9 cellular contexts compared by ENCODE assay signal in genomic region chr9:129038109-129038852, GRCh38. TPM values are rescaled to one million over a fixed set of nuclear protein-coding genes. Genes with fewer than 3 reads are reported as not detected.
DNase-seq lines count a peak whose midpoint lies in the region; ATAC-seq, FAIRE-seq and TF ChIP-seq lines count a peak whose summit lies in the region.
"Had no signal": no experiment of that assay in that cellular context is flagged by ENCODE, and none has a peak within 500 bp of the region (broad histone marks: within the 10 kb centered on the region; RNA-seq: fewer than 3 reads in every experiment).

No MANE protein-coding gene starts in this region.

- peak overlapping the region; percentile 67 to 94 for H3K9ac ChIP-seq in K562 (ENCODE audit: insufficient read depth in 1 of 2, low read depth in 2 of 2, low read length in 2 of 2)
- H3K9ac ChIP-seq in HepG2 (ENCODE audit: insufficient read depth, low read depth, low read length), result peak overlapping the region; percentile 67; the same call in 1 of the 2 replicates

- no peak for DNase-seq in activated CD4-positive, alpha-beta T cell treated with anti-CD3 and anti-CD28 coated beads, Interleukin-2, amount 10 ng/mL, durations not matched to agents 24 days and 14 days
- no peak for DNase-seq in activated CD4-positive, alpha-beta T cell treated with anti-CD3 and anti-CD28 coated beads for 4 hours
- peak in 3 of 4 experiments; percentile 17 to 48 (median 40) for DNase-seq in K562 (ENCODE audit: extremely low read depth in 1 of 4, low spot score in 3 of 4)
- peak; percentile 62 for DNase-seq in HepG2 (ENCODE audit: low spot score)
- peak; percentile 54 for DNase-seq in testis
- DNase-seq in GM19238 (ENCODE audit: insufficient read length, low spot score), result no peak
- DNase-seq in NCI-H187 treated with DMSO at 0.1 percent for 48 hours (lab: John Stamatoyannopoulos, UW), result no peak
- DNase-seq in stimulated activated CD4-positive, alpha-beta T cell treated with anti-CD3 and anti-CD28 coated beads, Interleukin-15, amount 100 ng/mL, for 24 hours, result no peak
- DNase-seq: activated naive CD4-positive, alpha-beta T cell treated with anti-CD3 and anti-CD28 coated beads, Interleukin-2, amount 50 U/mL, for 16 hours had no signal

- H3K4me3 Mint-ChIP-seq in activated CD4-positive, alpha-beta T cell treated with anti-CD3 and anti-CD28 coated beads, Interleukin-2, amount 10 ng/mL, durations not matched to agents 24 days and 14 days, result peak overlapping the region; percentile 98

- H3K4me3 ChIP-seq in K562, result peak overlapping the region; percentile 73
- H3K4me3 ChIP-seq in HepG2 (replicated peaks in 1 of 3; ENCODE audit: insufficient read depth in 1 of 3, low read depth in 2 of 3, low read length in 3 of 3), result peak overlapping the region; percentile 37 to 97 (median 73)
- no peak overlapping the region for H3K4me3 ChIP-seq in testis

- H3K4me1 ChIP-seq in K562 (replicated peaks in 1 of 2; ENCODE audit: control insufficient read depth in 2 of 2, insufficient read depth in 2 of 2, low read length in 2 of 2) (peaks cover 35 to 58% of the 10 kb centered on the region in 2 experiments), HepG2 (ENCODE audit: insufficient read depth, low read length) (peaks cover 27% of the 10 kb centered on the region), testis (peaks cover 16% of the 10 kb centered on the region)

- peaks cover 4% of the 10 kb centered on the region for H3K9me1 ChIP-seq in K562 (ENCODE audit: control insufficient read depth, insufficient read depth, low read length)

- peaks cover 2% of the 10 kb centered on the region for H3K27me3 Mint-ChIP-seq in activated CD4-positive, alpha-beta T cell treated with anti-CD3 and anti-CD28 coated beads, Interleukin-2, amount 10 ng/mL, durations not matched to agents 24 days and 14 days

- TF ChIP-seq CTCF in K562 (IDR thresholded peaks at IDR 0.05 in 2 of 3, conservative IDR thresholded peaks at IDR 0.05 in 1 of 3; ENCODE audit: insufficient read depth in 2 of 3, low read depth in 1 of 3, low read length in 3 of 3) (no peak), HepG2 (CRISPR knock-in tag; IDR thresholded peaks at IDR 0.05) (no peak), testis (IDR thresholded peaks at IDR 0.05) (no peak)

- H3K27me3 ChIP-seq in K562 (ENCODE audit: control insufficient read depth in 2 of 2, insufficient read depth in 2 of 2, low read length in 2 of 2) (no peaks in the 10 kb centered on the region), HepG2 (ENCODE audit: control insufficient read depth in 1 of 2, insufficient read depth in 2 of 2, low read length in 2 of 2) (no peaks in the 10 kb centered on the region; a peak in 1 of 5 replicates), testis (no peaks in the 10 kb centered on the region)

- no peaks in the 10 kb centered on the region for H3K9me3 Mint-ChIP-seq in activated CD4-positive, alpha-beta T cell treated with anti-CD3 and anti-CD28 coated beads, Interleukin-2, amount 10 ng/mL, durations not matched to agents 24 days and 14 days

- TF ChIP-seq POLR2A in K562 (conservative IDR thresholded peaks at IDR 0.05) (no peak), HepG2 (IDR thresholded peaks at IDR 0.05; ENCODE audit: insufficient read depth in 1 of 2, low read depth in 2 of 2, low read length in 2 of 2) (no peak), testis (IDR thresholded peaks at IDR 0.05) (no peak)

- no peak for TF ChIP-seq RAD21 in K562 (CRISPR knock-in tag; conservative IDR thresholded peaks at IDR 0.05 in 1 of 2, IDR thresholded peaks at IDR 0.05 in 1 of 2)
- TF ChIP-seq RAD21 in HepG2 (CRISPR knock-in tag; IDR thresholded peaks at IDR 0.05), result no peak

- no peaks in the 10 kb centered on the region for H3K9me3 ChIP-seq in K562 (replicated peaks; ENCODE audit: control insufficient read depth, insufficient read depth, low read depth, low read length)
- H3K9me3 ChIP-seq in HepG2 (ENCODE audit: low read length), result no peaks in the 10 kb centered on the region
- H3K9me3 ChIP-seq in testis, result no peaks in the 10 kb centered on the region

- TF ChIP-seq EP300 in K562 (IDR thresholded peaks at IDR 0.05; ENCODE audit: low read length) (no peak), HepG2 (IDR thresholded peaks at IDR 0.05; ENCODE audit: low read depth in 2 of 2, low read length in 2 of 2) (peak in 1 of 2 experiments; percentile 29; a peak in 1 of 4 replicates), HepG2 (CRISPR knock-in tag; IDR thresholded peaks at IDR 0.05; ENCODE audit: borderline replicate concordance) (no peak)

- H3K79me2 ChIP-seq in K562 (ENCODE audit: control insufficient read depth, insufficient read depth, low read length), result peaks cover 49% of the 10 kb centered on the region
- H3K79me2 ChIP-seq in HepG2 (ENCODE audit: insufficient read depth, low read length), result peaks cover 6% of the 10 kb centered on the region

- POLR2A ChIA-PET in K562 (lab: Yijun Ruan, JAX) (interaction anchor here (0.6 to 1.6 kb wide), 3 partner anchors 15 to 54 kb away, joined by 4 to 9 read pairs (median 5); no protein-coding TSS in a partner anchor), HepG2 (lab: Yijun Ruan, JAX) (interaction anchor here (1.0 to 2.5 kb wide), 3 partner anchors 10 to 220 kb away, joined by 3 to 13 read pairs (median 6); partner anchors contain the start of genes DOLPP1, ENDOG and SH3GLB2)

- BruUV-seq in K562 (replicated peaks; lab: Mats Ljungman, UMichigan) (no TSS peak), HepG2 (replicated peaks; lab: Mats Ljungman, UMichigan) (no TSS peak)

- H3K4me2 ChIP-seq in K562 (ENCODE audit: insufficient read depth, low read length) (peak overlapping the region; percentile 98), HepG2 (ENCODE audit: low read depth, low read length) (peak overlapping the region; percentile 94)

- no peak overlapping the region for H3K27ac Mint-ChIP-seq in activated CD4-positive, alpha-beta T cell treated with anti-CD3 and anti-CD28 coated beads, Interleukin-2, amount 10 ng/mL, durations not matched to agents 24 days and 14 days

- H3K36me3 Mint-ChIP-seq in activated CD4-positive, alpha-beta T cell treated with anti-CD3 and anti-CD28 coated beads, Interleukin-2, amount 10 ng/mL, durations not matched to agents 24 days and 14 days (ENCODE audit: low read depth), result peaks cover 11% of the 10 kb centered on the region

- in situ Hi-C loops in K562 (cut with MboI) (no loop called here), HepG2 (cut with HindIII; ENCODE audit: extremely low pct_ligation_motif_present, low pct_unique_long_range_greater_than_20kb) (no loop called here)

- intact Hi-C loops in activated CD4-positive, alpha-beta T cell treated with anti-CD3 and anti-CD28 coated beads, Interleukin-2, amount 10 ng/mL, durations not matched to agents 24 days and 14 days (cut with micrococcal nuclease), result no loop called here
- intact Hi-C loops in K562 (cut with micrococcal nuclease), result loop anchor here (5.0 kb wide), 1 partner anchor 44 kb away; the partner anchor contains the start of gene DOLPP1
- intact Hi-C loops in HepG2 (cut with micrococcal nuclease; ENCODE audit: unreplicated experiment), result loop anchor here (5.0 kb wide), 1 partner anchor 44 kb away; the partner anchor contains the start of gene DOLPP1
- intact Hi-C loops in testis (cut with DNase I; ENCODE audit: low total_unique reads), result no loop called here

- H3K36me3 ChIP-seq in K562 (ENCODE audit: control insufficient read depth, insufficient read depth, low read length) (peaks cover 36% of the 10 kb centered on the region; the same call in 2 of the 3 replicates), HepG2 (replicated peaks in 1 of 2; ENCODE audit: control insufficient read depth in 1 of 2, insufficient read depth in 2 of 2, low read length in 2 of 2) (peaks cover 3 to 14% of the 10 kb centered on the region in 2 experiments; a peak in 4 of 5 replicates), testis (ENCODE audit: low read depth, missing control alignments) (no peaks in the 10 kb centered on the region)

- H3K27ac ChIP-seq in K562 (ENCODE audit: extremely low read depth, low read depth, low read length) (peak overlapping the region; percentile 26), HepG2 (ENCODE audit: extremely low read length, insufficient read depth, low read length) (peak overlapping the region; percentile 44), testis (peak overlapping the region; percentile 7 to 48)

- H2AFZ ChIP-seq in K562 (ENCODE audit: low read depth, low read length) (no peak overlapping the region), HepG2 (ENCODE audit: low read length) (no peak overlapping the region)

- FAIRE-seq in K562 (lab: Jason Lieb, UNC), result no peak
- FAIRE-seq in HepG2 (lab: Jason Lieb, UNC), result peak; percentile 72

- CTCF ChIA-PET in K562 (lab: Yijun Ruan, JAX; ENCODE audit: low intra/inter-chr PET ratio) (no interaction called here), HepG2 (lab: Yijun Ruan, JAX; ENCODE audit: low intra/inter-chr PET ratio, low total read pairs) (no interaction called here)

- no peaks in the 10 kb centered on the region; the same call in 1 of the 2 replicates for H4K20me1 ChIP-seq in K562 (replicated peaks; ENCODE audit: control insufficient read depth, insufficient read depth, low read length)
- no peaks in the 10 kb centered on the region for H4K20me1 ChIP-seq in HepG2 (ENCODE audit: insufficient read depth, low read length)

- WGBS in K562 (ENCODE audit: insufficient coverage, low coverage, missing lambda C conversion rate), result 49% methylated on average over 7 of the region's 8 CpGs
- WGBS in HepG2 (ENCODE audit: low lambda C conversion rate), result 19% methylated on average over 3 of the region's 8 CpGs
- 47 to 75% methylated on average over 4 to 8 of the region's 8 CpGs for WGBS in testis, 2 donors

- ATAC-seq in K562, result peak; percentile 3; the same call in 2 of the 3 replicates
- ATAC-seq in HepG2, result peak; percentile 38

- H3K4me1 Mint-ChIP-seq in activated CD4-positive, alpha-beta T cell treated with anti-CD3 and anti-CD28 coated beads, Interleukin-2, amount 10 ng/mL, durations not matched to agents 24 days and 14 days, result peaks cover 26% of the 10 kb centered on the region

RNA-seq across cellular contexts. Expression of gene MIGA2, which starts 1.9 kb away (rescaled TPM):
- total RNA-seq in activated CD4-positive, alpha-beta T cell treated with anti-CD3 and anti-CD28 coated beads, Interleukin-2, amount 10 ng/mL, durations not matched to agents 24 days and 14 days, result 43.3 and 44.3 TPM in 2 replicates
- total RNA-seq in K562 (2011; cell fraction: chromatin; rRNA removed; ENCODE audit: low replicate concordance), result 92.3 and 308 TPM in 2 replicates
- 215 and 248 TPM in 2 replicates for total RNA-seq in K562 (2011; cell fraction: nucleolus; rRNA removed)
- 114 and 139 TPM in 2 replicates for total RNA-seq in K562 (2011; cell fraction: nucleoplasm; rRNA removed)
- 25.4 and 30.5 TPM in 2 replicates for total RNA-seq in K562 (2014; rRNA removed)
- total RNA-seq in K562 (2014; rRNA removed; fragmentation: Illumina TruSeq; extraction: Trizol), result 5.3 and 7.3 TPM in 2 replicates
- 18.0 and 22.7 TPM in 2 replicates for total RNA-seq in K562 (2015; rRNA removed; fragmentation: Illumina TruSeq; extraction: Trizol)
- total RNA-seq in K562 (2021), result 47.6 and 49.4 TPM in 2 replicates
- 19.8 and 37.8 TPM in 2 replicates for polyA plus RNA-seq in K562 (2011; rRNA removed)
- 19.0 and 25.6 TPM in 2 replicates for polyA plus RNA-seq in K562 (2011; cell fraction: cytosol; rRNA removed)
- 374 and 378 TPM in 2 replicates for polyA plus RNA-seq in K562 (2011; cell fraction: nucleus; rRNA removed)
- 25.3 and 34.3 TPM in 2 replicates for polyA plus RNA-seq in K562 (2012)
- polyA plus RNA-seq in K562 (2014; fragmentation: Illumina TruSeq; extraction: Trizol), result 15.2 and 25.9 TPM in 2 replicates
- polyA plus RNA-seq in K562 (2014; fragmentation: Nextera tagmentation; extraction: Ambion mirVana), result under 1 TPM; 0.15 to 0.77 TPM
- 51.4 and 54.1 TPM in 2 replicates for polyA plus RNA-seq in K562 (2014; rRNA removed)
- polyA minus RNA-seq in K562 (2011; rRNA and poly(A)+ RNA removed), result 7.0 and 8.3 TPM in 2 replicates
- 10.7 and 12.7 TPM in 2 replicates for polyA minus RNA-seq in K562 (2011; cell fraction: cytosol; rRNA and poly(A)+ RNA removed)
- polyA minus RNA-seq in K562 (2011; cell fraction: nucleus; rRNA and poly(A)+ RNA removed), result 52.0 and 76.5 TPM in 2 replicates
- 8.9 and 17.1 TPM in 2 replicates for total RNA-seq in HepG2 (2016; rRNA removed; fragmentation: Illumina TruSeq; extraction: Trizol)
- total RNA-seq in HepG2 (2016; cell fraction: cytosol; rRNA removed; fragmentation: Illumina TruSeq; extraction: Trizol; ENCODE audit: low read depth), result 5.8 TPM in 2 replicates
- total RNA-seq in HepG2 (2016; cell fraction: insoluble cytoplasmic fraction; rRNA removed; fragmentation: Illumina TruSeq; extraction: Trizol), result 8.3 and 17.7 TPM in 2 replicates
- 6.6 and 6.9 TPM in 2 replicates for total RNA-seq in HepG2 (2016; cell fraction: membrane; rRNA removed; fragmentation: Illumina TruSeq; extraction: Trizol)
- total RNA-seq in HepG2 (2016; cell fraction: nucleus; rRNA removed; fragmentation: Illumina TruSeq; extraction: Trizol), result 22.2 and 26.2 TPM in 2 replicates
- 10.8 and 12.2 TPM in 2 replicates for polyA plus RNA-seq in HepG2 (2011; rRNA removed)
- 4.8 and 7.2 TPM in 2 replicates for polyA plus RNA-seq in HepG2 (2011; cell fraction: cytosol; rRNA removed)
- polyA plus RNA-seq in HepG2 (2011; cell fraction: nucleus; rRNA removed), result 118 and 145 TPM in 2 replicates
- 3.9 and 9.8 TPM in 2 replicates for polyA plus RNA-seq in HepG2 (2012)
- polyA plus RNA-seq in HepG2 (2016; cell fraction: cytosol; fragmentation: Illumina TruSeq; extraction: Trizol; ENCODE audit: low read depth), result 1.3 and 1.6 TPM in 2 replicates
- 5.8 and 6.3 TPM in 2 replicates for polyA plus RNA-seq in HepG2 (2016; cell fraction: insoluble cytoplasmic fraction; fragmentation: Illumina TruSeq; extraction: Trizol; ENCODE audit: low read depth)
- 3.4 and 4.3 TPM in 2 replicates for polyA plus RNA-seq in HepG2 (2016; cell fraction: membrane; fragmentation: Illumina TruSeq; extraction: Trizol; ENCODE audit: low read depth)
- 44.0 and 50.8 TPM in 2 replicates for polyA plus RNA-seq in HepG2 (2016; cell fraction: nucleus; fragmentation: Illumina TruSeq; extraction: Trizol; ENCODE audit: insufficient read depth, low read depth)
- polyA minus RNA-seq in HepG2 (2011; rRNA and poly(A)+ RNA removed; ENCODE audit: low replicate concordance), result 17.4 and 26.1 TPM in 2 replicates
- 4.4 and 5.0 TPM in 2 replicates for polyA minus RNA-seq in HepG2 (2011; cell fraction: cytosol; rRNA and poly(A)+ RNA removed)
- 18.5 and 19.6 TPM in 2 replicates for polyA minus RNA-seq in HepG2 (2011; cell fraction: nucleus; rRNA and poly(A)+ RNA removed)
- 10 to 100 TPM; 42.0 to 42.7 TPM for total RNA-seq in testis
- 22.9 TPM for polyA plus RNA-seq in testis (ENCODE audit: insufficient read depth, low read depth, low replicate concordance)

RNA-seq across cellular contexts. Expression of gene SH3GLB2, which starts 10.2 kb away (rescaled TPM):
- total RNA-seq in activated CD4-positive, alpha-beta T cell treated with anti-CD3 and anti-CD28 coated beads, Interleukin-2, amount 10 ng/mL, durations not matched to agents 24 days and 14 days, result 69.6 and 73.9 TPM in 2 replicates
- total RNA-seq in K562 (2011; cell fraction: chromatin; rRNA removed; ENCODE audit: low replicate concordance), result 56.9 and 171 TPM in 2 replicates
- total RNA-seq in K562 (2011; cell fraction: nucleolus; rRNA removed), result 132 and 142 TPM in 2 replicates
- 83.5 and 91.6 TPM in 2 replicates for total RNA-seq in K562 (2011; cell fraction: nucleoplasm; rRNA removed)
- total RNA-seq in K562 (2014; rRNA removed) (58.8 and 72.7 TPM in 2 replicates), K562 (2014; rRNA removed; fragmentation: Illumina TruSeq; extraction: Trizol) (17.3 and 23.0 TPM in 2 replicates), K562 (2015; rRNA removed; fragmentation: Illumina TruSeq; extraction: Trizol) (35.2 and 35.9 TPM in 2 replicates), K562 (2021) (88.4 and 90.2 TPM in 2 replicates), HepG2 (2016; rRNA removed; fragmentation: Illumina TruSeq; extraction: Trizol) (10.5 and 24.0 TPM in 2 replicates), testis (10 to 100 TPM; 88.8 to 92.2 TPM)
- polyA plus RNA-seq in K562 (2011; rRNA removed) (60.6 and 64.2 TPM in 2 replicates), K562 (2014; fragmentation: Illumina TruSeq; extraction: Trizol) (63.3 and 68.6 TPM in 2 replicates), K562 (2014; fragmentation: Nextera tagmentation; extraction: Ambion mirVana) (under 1 TPM; 0.20 to 0.98 TPM), K562 (2014; rRNA removed) (118 and 124 TPM in 2 replicates), HepG2 (2011; rRNA removed) (40.6 and 68.0 TPM in 2 replicates), testis (ENCODE audit: insufficient read depth, low read depth, low replicate concordance) (62.3 TPM)
- 57.8 and 99.1 TPM in 2 replicates for polyA plus RNA-seq in K562 (2011; cell fraction: cytosol; rRNA removed)
- polyA plus RNA-seq in K562 (2011; cell fraction: nucleus; rRNA removed), result 381 and 681 TPM in 2 replicates
- 72.8 and 106 TPM in 2 replicates for polyA plus RNA-seq in K562 (2012)
- 7.6 and 15.5 TPM in 2 replicates for polyA minus RNA-seq in K562 (2011; rRNA and poly(A)+ RNA removed)
- polyA minus RNA-seq in K562 (2011; cell fraction: cytosol; rRNA and poly(A)+ RNA removed), result 24.0 and 25.5 TPM in 2 replicates
- 32.9 and 40.3 TPM in 2 replicates for polyA minus RNA-seq in K562 (2011; cell fraction: nucleus; rRNA and poly(A)+ RNA removed)
- total RNA-seq in HepG2 (2016; cell fraction: cytosol; rRNA removed; fragmentation: Illumina TruSeq; extraction: Trizol; ENCODE audit: low read depth), result 5.7 and 6.3 TPM in 2 replicates
- total RNA-seq in HepG2 (2016; cell fraction: insoluble cytoplasmic fraction; rRNA removed; fragmentation: Illumina TruSeq; extraction: Trizol), result 10.1 and 22.9 TPM in 2 replicates
- total RNA-seq in HepG2 (2016; cell fraction: membrane; rRNA removed; fragmentation: Illumina TruSeq; extraction: Trizol), result 9.8 and 12.3 TPM in 2 replicates
- 28.6 and 31.6 TPM in 2 replicates for total RNA-seq in HepG2 (2016; cell fraction: nucleus; rRNA removed; fragmentation: Illumina TruSeq; extraction: Trizol)
- polyA plus RNA-seq in HepG2 (2011; cell fraction: cytosol; rRNA removed), result 23.7 and 25.8 TPM in 2 replicates
- 356 and 393 TPM in 2 replicates for polyA plus RNA-seq in HepG2 (2011; cell fraction: nucleus; rRNA removed)
- 17.4 and 18.7 TPM in 2 replicates for polyA plus RNA-seq in HepG2 (2012)
- polyA plus RNA-seq in HepG2 (2016; cell fraction: cytosol; fragmentation: Illumina TruSeq; extraction: Trizol; ENCODE audit: low read depth), result 7.5 and 8.5 TPM in 2 replicates
- polyA plus RNA-seq in HepG2 (2016; cell fraction: insoluble cytoplasmic fraction; fragmentation: Illumina TruSeq; extraction: Trizol; ENCODE audit: low read depth), result 13.7 and 15.9 TPM in 2 replicates
- polyA plus RNA-seq in HepG2 (2016; cell fraction: membrane; fragmentation: Illumina TruSeq; extraction: Trizol; ENCODE audit: low read depth), result 11.0 and 13.2 TPM in 2 replicates
- 80.7 and 100 TPM in 2 replicates for polyA plus RNA-seq in HepG2 (2016; cell fraction: nucleus; fragmentation: Illumina TruSeq; extraction: Trizol; ENCODE audit: insufficient read depth, low read depth)
- polyA minus RNA-seq in HepG2 (2011; rRNA and poly(A)+ RNA removed; ENCODE audit: low replicate concordance), result 29.6 and 163 TPM in 2 replicates
- polyA minus RNA-seq in HepG2 (2011; cell fraction: cytosol; rRNA and poly(A)+ RNA removed), result 10.4 and 14.1 TPM in 2 replicates
- polyA minus RNA-seq in HepG2 (2011; cell fraction: nucleus; rRNA and poly(A)+ RNA removed), result 20.3 and 22.6 TPM in 2 replicates

RNA-seq across cellular contexts. Expression of gene DOLPP1, which starts 42.6 kb away (rescaled TPM):
- 24.7 and 24.8 TPM in 2 replicates for total RNA-seq in activated CD4-positive, alpha-beta T cell treated with anti-CD3 and anti-CD28 coated beads, Interleukin-2, amount 10 ng/mL, durations not matched to agents 24 days and 14 days
- total RNA-seq in K562 (2011; cell fraction: chromatin; rRNA removed; ENCODE audit: low replicate concordance), result 25.1 and 61.9 TPM in 2 replicates
- total RNA-seq in K562 (2011; cell fraction: nucleolus; rRNA removed), result 71.3 and 71.4 TPM in 2 replicates
- 60.4 and 62.9 TPM in 2 replicates for total RNA-seq in K562 (2011; cell fraction: nucleoplasm; rRNA removed)
- 25.2 and 28.7 TPM in 2 replicates for total RNA-seq in K562 (2014; rRNA removed)
- total RNA-seq in K562 (2014; rRNA removed; fragmentation: Illumina TruSeq; extraction: Trizol), result 16.1 and 20.1 TPM in 2 replicates
- 29.8 and 30.5 TPM in 2 replicates for total RNA-seq in K562 (2015; rRNA removed; fragmentation: Illumina TruSeq; extraction: Trizol)
- 37.5 and 39.8 TPM in 2 replicates for total RNA-seq in K562 (2021)
- 33.4 and 36.2 TPM in 2 replicates for polyA plus RNA-seq in K562 (2011; rRNA removed)
- 45.2 and 65.3 TPM in 2 replicates for polyA plus RNA-seq in K562 (2011; cell fraction: cytosol; rRNA removed)
- 50.0 and 61.6 TPM in 2 replicates for polyA plus RNA-seq in K562 (2011; cell fraction: nucleus; rRNA removed)
- polyA plus RNA-seq in K562 (2012), result 21.4 and 22.1 TPM in 2 replicates
- polyA plus RNA-seq in K562 (2014; fragmentation: Illumina TruSeq; extraction: Trizol), result 34.6 and 38.7 TPM in 2 replicates
- 10 to 100 TPM in 1 of 2 experiments, 1 to 10 TPM in 1; 3.0 to 19.2 TPM for polyA plus RNA-seq in K562 (2014; fragmentation: Nextera tagmentation; extraction: Ambion mirVana)
- 36.5 and 40.5 TPM in 2 replicates for polyA plus RNA-seq in K562 (2014; rRNA removed)
- polyA minus RNA-seq in K562 (2011; rRNA and poly(A)+ RNA removed), result 19.4 and 20.2 TPM in 2 replicates
- polyA minus RNA-seq in K562 (2011; cell fraction: cytosol; rRNA and poly(A)+ RNA removed), result 11.6 and 13.9 TPM in 2 replicates
- 9.4 and 14.6 TPM in 2 replicates for polyA minus RNA-seq in K562 (2011; cell fraction: nucleus; rRNA and poly(A)+ RNA removed)
- total RNA-seq in HepG2 (2016; rRNA removed; fragmentation: Illumina TruSeq; extraction: Trizol), result 15.1 and 34.1 TPM in 2 replicates
- total RNA-seq in HepG2 (2016; cell fraction: cytosol; rRNA removed; fragmentation: Illumina TruSeq; extraction: Trizol; ENCODE audit: low read depth), result 4.4 and 4.8 TPM in 2 replicates
- total RNA-seq in HepG2 (2016; cell fraction: insoluble cytoplasmic fraction; rRNA removed; fragmentation: Illumina TruSeq; extraction: Trizol), result 14.3 and 33.9 TPM in 2 replicates
- 11.5 and 12.2 TPM in 2 replicates for total RNA-seq in HepG2 (2016; cell fraction: membrane; rRNA removed; fragmentation: Illumina TruSeq; extraction: Trizol)
- total RNA-seq in HepG2 (2016; cell fraction: nucleus; rRNA removed; fragmentation: Illumina TruSeq; extraction: Trizol), result 27.9 and 34.5 TPM in 2 replicates
- 20.9 and 21.0 TPM in 2 replicates for polyA plus RNA-seq in HepG2 (2011; rRNA removed)
- 18.4 and 24.7 TPM in 2 replicates for polyA plus RNA-seq in HepG2 (2011; cell fraction: cytosol; rRNA removed)
- polyA plus RNA-seq in HepG2 (2011; cell fraction: nucleus; rRNA removed), result 17.8 and 22.4 TPM in 2 replicates
- polyA plus RNA-seq in HepG2 (2012), result 7.5 and 9.0 TPM in 2 replicates
- 3.5 and 3.7 TPM in 2 replicates for polyA plus RNA-seq in HepG2 (2016; cell fraction: cytosol; fragmentation: Illumina TruSeq; extraction: Trizol; ENCODE audit: low read depth)
- 15.8 and 16.0 TPM in 2 replicates for polyA plus RNA-seq in HepG2 (2016; cell fraction: insoluble cytoplasmic fraction; fragmentation: Illumina TruSeq; extraction: Trizol; ENCODE audit: low read depth)
- polyA plus RNA-seq in HepG2 (2016; cell fraction: membrane; fragmentation: Illumina TruSeq; extraction: Trizol; ENCODE audit: low read depth), result 6.2 and 7.2 TPM in 2 replicates
- 48.2 and 51.4 TPM in 2 replicates for polyA plus RNA-seq in HepG2 (2016; cell fraction: nucleus; fragmentation: Illumina TruSeq; extraction: Trizol; ENCODE audit: insufficient read depth, low read depth)
- 31.9 and 42.4 TPM in 2 replicates for polyA minus RNA-seq in HepG2 (2011; rRNA and poly(A)+ RNA removed; ENCODE audit: low replicate concordance)
- 9.3 and 12.5 TPM in 2 replicates for polyA minus RNA-seq in HepG2 (2011; cell fraction: cytosol; rRNA and poly(A)+ RNA removed)
- polyA minus RNA-seq in HepG2 (2011; cell fraction: nucleus; rRNA and poly(A)+ RNA removed), result 4.4 and 6.6 TPM in 2 replicates
- total RNA-seq in testis, result 10 to 100 TPM; 14.0 to 14.4 TPM
- 17.9 TPM for polyA plus RNA-seq in testis (ENCODE audit: insufficient read depth, low read depth, low replicate concordance)

Comparison
In these comparisons a context has a peak if more than half of its experiments do, and no peak if none do; other contexts are left out.
1. DNase-seq: peak in K562 (3 of 4), HepG2 (single experiment) and testis (single experiment); none in activated CD4-positive, alpha-beta T cell treated with anti-CD3 and anti-CD28 coated beads, Interleukin-2, amount 10 ng/mL, durations not matched to agents 24 days and 14 days (single experiment), activated CD4-positive, alpha-beta T cell treated with anti-CD3 and anti-CD28 coated beads for 4 hours (0 of 2), GM19238 (single experiment), NCI-H187 treated with DMSO at 0.1 percent for 48 hours (single experiment) and stimulated activated CD4-positive, alpha-beta T cell treated with anti-CD3 and anti-CD28 coated beads, Interleukin-15, amount 100 ng/mL, for 24 hours (single experiment).
2. H3K4me3 ChIP-seq: peak in K562 (single experiment) and HepG2 (3 of 3); none in testis (0 of 2).
3. intact Hi-C loops: an anchor here in K562 (5.0 kb wide) and HepG2 (5.0 kb wide); none called in activated CD4-positive, alpha-beta T cell treated with anti-CD3 and anti-CD28 coated beads, Interleukin-2, amount 10 ng/mL, durations not matched to agents 24 days and 14 days and testis.
4. Peak in every context shown above with its lines, with median percentiles within 50 percentile points of each other: H3K27ac ChIP-seq.